ENCODE assay signal across 17 cellular contexts in genomic region chr4:118939169-118939779, GRCh38. TPM values are rescaled to one million over a fixed set of nuclear protein-coding genes. Genes with fewer than 3 reads are reported as not detected.
DNase-seq lines count a peak whose midpoint lies in the region; ATAC-seq and TF ChIP-seq lines count a peak whose summit lies in the region.
"Had no signal": no experiment of that assay in that cellular context is flagged by ENCODE, and none has a peak within 500 bp of the region (broad histone marks: within the 10 kb centered on the region; RNA-seq: fewer than 3 reads in every experiment).

No MANE protein-coding gene starts in this region.

- H3K4me3 ChIP-seq in NB4 (ENCODE audit: low read depth, low read length) = no peak overlapping the region
- H3K4me3 ChIP-seq in coronary artery = peak overlapping the region; percentile 59
- peak overlapping the region in 1 of 2 donors; percentile 4 for H3K4me3 ChIP-seq in muscle layer of duodenum (ENCODE audit: low read depth in 1 of 2, low read length in 2 of 2)
- no peak overlapping the region for H3K4me3 ChIP-seq in transverse colon

- no peaks in the 10 kb centered on the region for H3K36me3 ChIP-seq in muscle layer of duodenum (ENCODE audit: control insufficient read depth in 1 of 2, insufficient read depth in 2 of 2, low read length in 2 of 2)
- H3K36me3 ChIP-seq in transverse colon = no peaks in the 10 kb centered on the region

- intact Hi-C loops in transverse colon (cut with DNase I; ENCODE audit: low total_unique reads) = no loop called here

- H3K9me3 ChIP-seq in muscle layer of duodenum (ENCODE audit: control insufficient read depth in 1 of 2, low read length in 2 of 2) (no peaks in the 10 kb centered on the region), transverse colon (no peaks in the 10 kb centered on the region)

- H3K27me3 ChIP-seq in muscle layer of duodenum (ENCODE audit: low read depth, low read length) = no peaks in the 10 kb centered on the region
- H3K27me3 ChIP-seq in transverse colon = no peaks in the 10 kb centered on the region

- no peak for ATAC-seq in activated CD4-positive, CD25-positive, alpha-beta regulatory T cell treated with anti-CD3 and anti-CD28 coated beads, Interleukin-2, amount 50 U/mL, for 24 hours
- ATAC-seq: stimulated activated memory B cell treated with anti-CD40 and anti-IgM and Interleukin-4, amounts not matched to agents 10 μg/mL and 1 μg/mL and 100 μg/mL, for 72 hours had no signal

- H3K27ac ChIP-seq in coronary artery (peak overlapping the region; percentile 84 to 86), muscle layer of duodenum (ENCODE audit: low read length) (peak overlapping the region; percentile 82), transverse colon (peak overlapping the region; percentile 72 to 77 (median 74))
- H3K27ac ChIP-seq: VCaP had no signal

- TF ChIP-seq EP300 in transverse colon (IDR thresholded peaks at IDR 0.05; ENCODE audit: low read depth) = no peak

- DNase-seq in NB4 (ENCODE audit: low read depth) (peak; percentile 35), coronary artery (ENCODE audit: low spot score) (no peak), transverse colon (no peak), UCSD-AML1 (lab: John Stamatoyannopoulos, UW; ENCODE audit: unreplicated experiment) (no peak), HCEC 1CT (no peak)
- DNase-seq: activated CD4-positive, alpha-beta T cell treated with anti-CD3 and anti-CD28 coated beads, Interleukin-2, amount 10 ng/mL, durations not matched to agents 24 days and 14 days; activated naive CD4-positive, alpha-beta T cell treated with anti-CD3 and anti-CD28 coated beads for 36 hours; cortex of kidney; endodermal cell; IMR-90; NCI-H1436; NCI-H524; stimulated activated CD4-positive, alpha-beta T cell treated with anti-CD3 and anti-CD28 coated beads, Interleukin-2, amount 100 ng/mL, for 48 hours had no signal

- no peak for TF ChIP-seq POLR2A in NB4 (IDR thresholded peaks at IDR 0.05; ENCODE audit: extremely low read depth, insufficient read length)
- TF ChIP-seq POLR2A in transverse colon (IDR thresholded peaks at IDR 0.05) = no peak

- peaks cover 0 to 33% of the 10 kb centered on the region in 2 donors for H3K4me1 ChIP-seq in muscle layer of duodenum (ENCODE audit: control insufficient read depth in 1 of 2, insufficient read depth in 2 of 2, low read length in 2 of 2)
- H3K4me1 ChIP-seq in transverse colon = peaks cover 0 to 22% (median 2%) of the 10 kb centered on the region in 4 donors

- WGBS in transverse colon (ENCODE audit: low coverage in 1 of 2), 2 donors = 73 to 75% methylated on average over 9 to 10 of the region's 10 CpGs

- TF ChIP-seq CTCF in NB4 (IDR thresholded peaks at IDR 0.05; ENCODE audit: low read depth, low read length) = no peak
- no peak for TF ChIP-seq CTCF in coronary artery (IDR thresholded peaks at IDR 0.05)
- TF ChIP-seq CTCF in transverse colon (IDR thresholded peaks at IDR 0.05) = no peak

- in situ Hi-C loops in transverse colon (cut with MboI; ENCODE audit: low pct_ligation_motif_present in 1 of 4, low pct_unique_long_range_greater_than_20kb in 1 of 4, low sequenced_read_pairs in 3 of 4) = no loop called here

RNA-seq across cellular contexts. Expression of gene SYNPO2, which starts 50.6 kb away (rescaled TPM):
- total RNA-seq in transverse colon = 100 to 1,000 TPM in 3 of 4 donors, 10 to 100 TPM in 1; 99.7 to 400 (median 145) TPM
